ENCODE assay signal across 9 cellular contexts in genomic region chr16:88804552-88805339, GRCh38. TPM values are rescaled to one million over a fixed set of nuclear protein-coding genes. Genes with fewer than 3 reads are reported as not detected.
DNase-seq lines count a peak whose midpoint lies in the region; ATAC-seq and TF ChIP-seq lines count a peak whose summit lies in the region.
"Had no signal": no experiment of that assay in that cellular context is flagged by ENCODE, and none has a peak within 500 bp of the region (broad histone marks: within the 10 kb centered on the region; RNA-seq: fewer than 3 reads in every experiment).

No MANE protein-coding gene starts in this region.

- CTCF ChIA-PET in CD8-positive, alpha-beta memory T cell (lab: Charles Lee) = interaction anchor here (1.0 to 4.9 kb wide), 3 partner anchors 11 to 67 kb away, joined by 3 to 15 read pairs (median 10); no protein-coding TSS in a partner anchor
- CTCF ChIA-PET in WTC11 (lab: Charles Lee) = interaction anchor here (2.5 to 5.7 kb wide), 2 partner anchors 67 kb away, joined by 20 to 34 read pairs; no protein-coding TSS in a partner anchor

- H3K4me3 Mint-ChIP-seq in CD8-positive, alpha-beta memory T cell = peak overlapping the region in 5 of 7 donors; percentile 11 to 55 (median 37)
- H3K4me3 Mint-ChIP-seq in HFFc6 (peak overlapping the region; percentile 81), WTC11 (peak overlapping the region; percentile 70)

- H3K27me3 Mint-ChIP-seq in CD8-positive, alpha-beta memory T cell = no peaks in the 10 kb centered on the region
- peaks cover 4% of the 10 kb centered on the region; the same call in 1 of the 2 replicates for H3K27me3 Mint-ChIP-seq in HFFc6 (ENCODE audit: insufficient read depth)
- no peaks in the 10 kb centered on the region for H3K27me3 Mint-ChIP-seq in WTC11 (ENCODE audit: low read depth)

- H3K9me2 ChIP-seq in hepatocyte (replicated peaks; ENCODE audit: insufficient read depth) = no peaks in the 10 kb centered on the region

- peaks cover 6 to 36% (median 10%) of the 10 kb centered on the region in 3 donors for H3K4me1 Mint-ChIP-seq in CD8-positive, alpha-beta memory T cell
- H3K4me1 Mint-ChIP-seq in HFFc6 (ENCODE audit: low read depth) (peaks cover 9% of the 10 kb centered on the region), WTC11 (no peaks in the 10 kb centered on the region)

- ATAC-seq in WTC11 = peak; percentile 25
- ATAC-seq in GM21723 (IDR thresholded peaks at IDR 0.05; ENCODE audit: unreplicated experiment) = no peak

- no peaks in the 10 kb centered on the region for H3K9me3 ChIP-seq in CD8-positive, alpha-beta memory T cell (ENCODE audit: low read length)
- H3K9me3 ChIP-seq in hepatocyte (ENCODE audit: low read depth) (no peaks in the 10 kb centered on the region), suprapubic skin (no peaks in the 10 kb centered on the region)
- H3K9me3 ChIP-seq: neutrophil had no signal

- peaks cover 17% of the 10 kb centered on the region for H3K4me1 ChIP-seq in CD8-positive, alpha-beta memory T cell (ENCODE audit: insufficient read depth, low read length)
- H3K4me1 ChIP-seq in hepatocyte (ENCODE audit: insufficient read depth) (peaks cover 11% of the 10 kb centered on the region), suprapubic skin (peaks cover 37% of the 10 kb centered on the region)

- peak overlapping the region; percentile 57 for H3K27ac ChIP-seq in CD8-positive, alpha-beta memory T cell (ENCODE audit: low read depth, low read length)
- H3K27ac ChIP-seq in hepatocyte = no peak overlapping the region
- H3K27ac ChIP-seq in suprapubic skin = no peak overlapping the region
- H3K27ac ChIP-seq: neutrophil had no signal

- TF ChIP-seq CTCF in HFFc6 (IDR thresholded peaks at IDR 0.05) (no peak), WTC11 (IDR thresholded peaks at IDR 0.05) (no peak), hepatocyte (IDR thresholded peaks at IDR 0.05; ENCODE audit: poor library complexity) (no peak), suprapubic skin (IDR thresholded peaks at IDR 0.05) (no peak)

- H2AFZ ChIP-seq in hepatocyte = no peak overlapping the region

- 47% methylated on average over 38 of the region's 39 CpGs for WGBS in hepatocyte (ENCODE audit: low lambda C conversion rate, missing lambda C conversion rate)
- 0% methylated on average over 3 of the region's 39 CpGs for WGBS in suprapubic skin

- peaks cover 0 to 14% (median 0%) of the 10 kb centered on the region in 3 donors for H3K36me3 Mint-ChIP-seq in CD8-positive, alpha-beta memory T cell
- H3K36me3 Mint-ChIP-seq in HFFc6 (ENCODE audit: low read depth) = no peaks in the 10 kb centered on the region
- H3K36me3 Mint-ChIP-seq in WTC11 = peaks cover 35% of the 10 kb centered on the region

- H3K9me3 Mint-ChIP-seq in CD8-positive, alpha-beta memory T cell = peaks cover 0 to 2% (median 0%) of the 10 kb centered on the region in 5 donors
- H3K9me3 Mint-ChIP-seq in HFFc6 (no peaks in the 10 kb centered on the region), WTC11 (no peaks in the 10 kb centered on the region)

- peak in 2 of 5 donors; percentile 15 to 26 for DNase-seq in CD8-positive, alpha-beta memory T cell
- no peak for DNase-seq in HFFc6
- peak; percentile 60 for DNase-seq in WTC11 (ENCODE audit: low spot score)
- peak; percentile 79 for DNase-seq in hepatocyte (ENCODE audit: low spot score)
- DNase-seq in suprapubic skin (ENCODE audit: low spot score in 2 of 2) = no peak
- DNase-seq in amniotic stem cell (lab: John Stamatoyannopoulos, UW) = no peak
- no peak for DNase-seq in G401 (ENCODE audit: low spot score)

- peaks cover 16% of the 10 kb centered on the region for H3K79me2 ChIP-seq in hepatocyte

- in situ Hi-C loops in G401 (cut with HindIII; ENCODE audit: low sequenced_read_pairs) = no loop called here

- POLR2A ChIA-PET in CD8-positive, alpha-beta memory T cell (lab: Charles Lee) = no interaction called here
- POLR2A ChIA-PET in WTC11 (lab: Charles Lee) = no interaction called here

- H3K27me3 ChIP-seq in CD8-positive, alpha-beta memory T cell (ENCODE audit: insufficient read depth, low read length, poor library complexity, severe bottlenecking) = no peaks in the 10 kb centered on the region
- H3K27me3 ChIP-seq in hepatocyte = no peaks in the 10 kb centered on the region
- no peaks in the 10 kb centered on the region for H3K27me3 ChIP-seq in suprapubic skin
- H3K27me3 ChIP-seq: neutrophil had no signal

- peak overlapping the region in 2 of 8 donors; percentile 23 to 29 for H3K27ac Mint-ChIP-seq in CD8-positive, alpha-beta memory T cell
- H3K27ac Mint-ChIP-seq in HFFc6 (no peak overlapping the region), WTC11 (no peak overlapping the region)

- peak overlapping the region; percentile 92 for H3K4me2 ChIP-seq in hepatocyte

- peaks cover 9% of the 10 kb centered on the region for H3K36me3 ChIP-seq in CD8-positive, alpha-beta memory T cell (ENCODE audit: insufficient read depth, low read length)
- H3K36me3 ChIP-seq in hepatocyte (replicated peaks; ENCODE audit: insufficient read depth, low read depth) (no peaks in the 10 kb centered on the region), suprapubic skin (peaks cover 16% of the 10 kb centered on the region)

- H3K4me3 ChIP-seq in CD8-positive, alpha-beta memory T cell (ENCODE audit: low read length) = no peak overlapping the region
- H3K4me3 ChIP-seq in hepatocyte = peak overlapping the region; percentile 81
- H3K4me3 ChIP-seq in suprapubic skin = peak overlapping the region; percentile 68

- no peak for TF ChIP-seq EP300 in suprapubic skin (IDR thresholded peaks at IDR 0.05)

- no peak for TF ChIP-seq POLR2A in suprapubic skin (IDR thresholded peaks at IDR 0.05)

- H4K20me1 ChIP-seq in hepatocyte (ENCODE audit: insufficient read depth, poor library complexity, severe bottlenecking) = no peaks in the 10 kb centered on the region

TF ChIP-seq in WTC11, 78 proteins besides CTCF, POLR2A, EP300 and RAD21 (continues in another document):
- TF ChIP-seq GABPB1 (CRISPR knock-in tag; IDR thresholded peaks at IDR 0.05) (peak; percentile 96), PREB (CRISPR knock-in tag; IDR thresholded peaks at IDR 0.05; ENCODE audit: borderline replicate concordance) (no peak), IRF2 (CRISPR knock-in tag; IDR thresholded peaks at IDR 0.05; ENCODE audit: borderline replicate concordance, low read depth) (no peak)

RNA-seq across cellular contexts. Expression of gene CDT1, which starts 1.2 kb away (rescaled TPM):
- 100 to 1,000 TPM in 1 of 2 experiments, 10 to 100 TPM in 1; 97.6 to 106 TPM for total RNA-seq in CD8-positive, alpha-beta memory T cell
- polyA plus RNA-seq in CD8-positive, alpha-beta memory T cell = 0.26 TPM
- 10 to 100 TPM; 13.3 to 28.2 (median 22.2) TPM for total RNA-seq in HFFc6 (2021; fragmentation: NEBNext Ultra II Directional; extraction: Animal tissue kit (Norgen Biotek cat#: 25700))
- total RNA-seq in WTC11 (2021) (142 to 154 TPM (median 149 TPM) in 3 replicates), hepatocyte (5.2 and 6.9 TPM in 2 replicates), suprapubic skin (10 to 100 TPM in 2 of 4 donors, 1 to 10 TPM in 2; 4.7 to 25.7 (median 10.7) TPM)
- polyA plus RNA-seq in hepatocyte = 5.1 and 6.8 TPM in 2 replicates
- 32.8 and 36.6 TPM in 2 replicates for total RNA-seq in G401 (2014; rRNA removed; shearing (Covaris generic))

RNA-seq across cellular contexts. Expression of gene APRT, which starts 7.0 kb away (rescaled TPM):
- 100 to 1,000 TPM; 338 to 348 TPM for total RNA-seq in CD8-positive, alpha-beta memory T cell
- 490 TPM for polyA plus RNA-seq in CD8-positive, alpha-beta memory T cell
- 100 to 1,000 TPM; 123 to 163 (median 130) TPM for total RNA-seq in HFFc6 (2021; fragmentation: NEBNext Ultra II Directional; extraction: Animal tissue kit (Norgen Biotek cat#: 25700))
- total RNA-seq in WTC11 (2021) = 272 to 288 TPM (median 282 TPM) in 3 replicates
- 101 and 119 TPM in 2 replicates for total RNA-seq in hepatocyte
- polyA plus RNA-seq in hepatocyte = 237 and 273 TPM in 2 replicates
- total RNA-seq in suprapubic skin = 100 to 1,000 TPM; 122 to 382 (median 250) TPM
- 266 and 349 TPM in 2 replicates for total RNA-seq in G401 (2014; rRNA removed; shearing (Covaris generic))

RNA-seq across cellular contexts. Expression of gene PIEZO1, which starts 19.7 kb away (rescaled TPM):
- total RNA-seq in CD8-positive, alpha-beta memory T cell = 100 to 1,000 TPM; 215 to 230 TPM
- polyA plus RNA-seq in CD8-positive, alpha-beta memory T cell = 58.4 TPM
- 100 to 1,000 TPM; 238 to 293 (median 264) TPM for total RNA-seq in HFFc6 (2021; fragmentation: NEBNext Ultra II Directional; extraction: Animal tissue kit (Norgen Biotek cat#: 25700))
- total RNA-seq in WTC11 (2021) (68.3 to 75.1 TPM (median 71.3 TPM) in 3 replicates), hepatocyte (47.0 and 77.0 TPM in 2 replicates), suprapubic skin (100 to 1,000 TPM; 185 to 269 (median 224) TPM)
- 70.6 and 87.9 TPM in 2 replicates for polyA plus RNA-seq in hepatocyte
- total RNA-seq in G401 (2014; rRNA removed; shearing (Covaris generic)) = 69.8 and 75.6 TPM in 2 replicates

RNA-seq across cellular contexts. Expression of gene GALNS, which starts 52.0 kb away (rescaled TPM):
- 10 to 100 TPM; 19.2 to 22.5 TPM for total RNA-seq in CD8-positive, alpha-beta memory T cell
- 13.0 TPM for polyA plus RNA-seq in CD8-positive, alpha-beta memory T cell
- 10 to 100 TPM; 16.6 to 20.7 (median 18.2) TPM for total RNA-seq in HFFc6 (2021; fragmentation: NEBNext Ultra II Directional; extraction: Animal tissue kit (Norgen Biotek cat#: 25700))
- 23.0 to 29.5 TPM (median 25.8 TPM) in 3 replicates for total RNA-seq in WTC11 (2021)
- total RNA-seq in hepatocyte = 19.6 and 22.4 TPM in 2 replicates
- polyA plus RNA-seq in hepatocyte = 38.9 and 53.5 TPM in 2 replicates
- total RNA-seq in suprapubic skin = 100 to 1,000 TPM in 1 of 4 donors, 10 to 100 TPM in 3; 31.1 to 134 (median 43.3) TPM
- total RNA-seq in G401 (2014; rRNA removed; shearing (Covaris generic)) = 12.3 and 13.3 TPM in 2 replicates

RNA-seq across cellular contexts. Expression of gene TRAPPC2L, which starts 52.2 kb away (rescaled TPM):
- total RNA-seq in CD8-positive, alpha-beta memory T cell = 100 to 1,000 TPM in 1 of 2 experiments, 10 to 100 TPM in 1; 90.0 to 104 TPM
- 106 TPM for polyA plus RNA-seq in CD8-positive, alpha-beta memory T cell
- total RNA-seq in HFFc6 (2021; fragmentation: NEBNext Ultra II Directional; extraction: Animal tissue kit (Norgen Biotek cat#: 25700)) = 10 to 100 TPM; 58.0 to 75.9 (median 65.6) TPM
- total RNA-seq in WTC11 (2021) (63.1 to 82.0 TPM (median 64.5 TPM) in 3 replicates), hepatocyte (58.7 and 70.8 TPM in 2 replicates), suprapubic skin (10 to 100 TPM; 31.9 to 49.2 (median 36.3) TPM)
- 191 and 215 TPM in 2 replicates for polyA plus RNA-seq in hepatocyte
- total RNA-seq in G401 (2014; rRNA removed; shearing (Covaris generic)) = 86.0 and 86.1 TPM in 2 replicates

Comparison
In these comparisons a context has a peak if more than half of its experiments do, and no peak if none do; other contexts are left out.
1. DNase-seq: peak in WTC11 (single experiment) and hepatocyte (single experiment); none in HFFc6 (single experiment), suprapubic skin (0 of 2), amniotic stem cell (single experiment) and G401 (single experiment).
2. Peak in every context shown above with its lines, with median percentiles within 50 percentile points of each other: H3K4me3 Mint-ChIP-seq.